ENCODE assay signal across 8 cellular contexts in genomic region chr10:9342865-9343450, GRCh38.
DNase-seq lines count a peak whose midpoint lies in the region; ATAC-seq and TF ChIP-seq lines count a peak whose summit lies in the region.

No MANE protein-coding gene starts in this region.

- peaks cover 0 to 21% (median 0%) of the 10 kb centered on the region in 11 donors for H3K9me3 ChIP-seq in heart right ventricle
- H3K9me3 ChIP-seq in Loucy (ENCODE audit: insufficient read depth, low read depth, low read length) = no peaks in the 10 kb centered on the region
- no peaks in the 10 kb centered on the region for H3K9me3 ChIP-seq in left lung

- no peak overlapping the region for H3K4me3 Mint-ChIP-seq in activated naive CD8-positive, alpha-beta T cell treated with anti-CD3 and anti-CD28 coated beads for 36 hours
- H3K4me3 Mint-ChIP-seq in activated naive CD4-positive, alpha-beta T cell treated with anti-CD3 and anti-CD28 coated beads, Interleukin-2, amount 10 ng/mL, durations not matched to agents 7 days and 5 days = no peak overlapping the region

- H3K4me2 ChIP-seq in Loucy (ENCODE audit: low read depth, low read length, poor library complexity, severe bottlenecking) = no peak overlapping the region

- peaks cover 5% of the 10 kb centered on the region for H3K9me3 Mint-ChIP-seq in activated naive CD8-positive, alpha-beta T cell treated with anti-CD3 and anti-CD28 coated beads for 36 hours
- peaks cover 2% of the 10 kb centered on the region for H3K9me3 Mint-ChIP-seq in activated naive CD4-positive, alpha-beta T cell treated with anti-CD3 and anti-CD28 coated beads, Interleukin-2, amount 10 ng/mL, durations not matched to agents 7 days and 5 days

- ATAC-seq in heart right ventricle = peak in 2 of 8 donors; percentile 35 to 43
- no peak for ATAC-seq in Right ventricle myocardium inferior
- ATAC-seq in left lung = peak; percentile 84
- ATAC-seq in HG03095 (IDR thresholded peaks at IDR 0.05; ENCODE audit: unreplicated experiment) = no peak

- H3K27ac Mint-ChIP-seq in activated naive CD8-positive, alpha-beta T cell treated with anti-CD3 and anti-CD28 coated beads for 36 hours = no peak overlapping the region
- H3K27ac Mint-ChIP-seq in activated naive CD4-positive, alpha-beta T cell treated with anti-CD3 and anti-CD28 coated beads, Interleukin-2, amount 10 ng/mL, durations not matched to agents 7 days and 5 days = no peak overlapping the region

- H3K4me1 Mint-ChIP-seq in activated naive CD8-positive, alpha-beta T cell treated with anti-CD3 and anti-CD28 coated beads for 36 hours = peaks cover 5% of the 10 kb centered on the region
- H3K4me1 Mint-ChIP-seq in activated naive CD4-positive, alpha-beta T cell treated with anti-CD3 and anti-CD28 coated beads, Interleukin-2, amount 10 ng/mL, durations not matched to agents 7 days and 5 days = no peaks in the 10 kb centered on the region

- no peaks in the 10 kb centered on the region for H3K36me3 Mint-ChIP-seq in activated naive CD8-positive, alpha-beta T cell treated with anti-CD3 and anti-CD28 coated beads for 36 hours
- H3K36me3 Mint-ChIP-seq in activated naive CD4-positive, alpha-beta T cell treated with anti-CD3 and anti-CD28 coated beads, Interleukin-2, amount 10 ng/mL, durations not matched to agents 7 days and 5 days = no peaks in the 10 kb centered on the region

- H2AFZ ChIP-seq in Loucy (ENCODE audit: low read length) = no peak overlapping the region

- H4K20me1 ChIP-seq in Loucy (ENCODE audit: insufficient read depth, low read length, poor library complexity, severe bottlenecking) = no peaks in the 10 kb centered on the region

- H3K27ac ChIP-seq in heart right ventricle (no peak overlapping the region), left lung (no peak overlapping the region)

- no peaks in the 10 kb centered on the region for H3K9me2 ChIP-seq in Loucy (replicated peaks; ENCODE audit: low read depth, low read length)

- H3K27me3 ChIP-seq in heart right ventricle (no peaks in the 10 kb centered on the region), Loucy (ENCODE audit: insufficient read depth, low read length, poor library complexity, severe bottlenecking) (no peaks in the 10 kb centered on the region), left lung (no peaks in the 10 kb centered on the region)

- no peaks in the 10 kb centered on the region for H3K79me2 ChIP-seq in Loucy (ENCODE audit: insufficient read depth, low read length)

- TF ChIP-seq CTCF in heart right ventricle (IDR thresholded peaks at IDR 0.05) = peak in 8 of 9 donors; percentile 21 to 75 (median 62)
- peak; percentile 89 for TF ChIP-seq CTCF in Loucy (conservative IDR thresholded peaks at IDR 0.05; ENCODE audit: low read length)
- peak; percentile 26 to 55 for TF ChIP-seq CTCF in left lung (IDR thresholded peaks at IDR 0.05)

- H3K9ac ChIP-seq in Loucy (ENCODE audit: low read depth, low read length, poor library complexity, severe bottlenecking) = no peak overlapping the region

- H3K4me1 ChIP-seq in heart right ventricle (no peaks in the 10 kb centered on the region), Loucy (ENCODE audit: insufficient read depth, low read length, poor library complexity, severe bottlenecking) (peaks cover 6% of the 10 kb centered on the region), left lung (no peaks in the 10 kb centered on the region)

- 26 to 29% methylated on average over 4 of the region's 4 CpGs for WGBS in heart right ventricle, 2 donors

- no peaks in the 10 kb centered on the region for H3F3A ChIP-seq in Loucy (ENCODE audit: low read depth)

- H3K4me3 ChIP-seq in heart right ventricle (no peak overlapping the region), Loucy (ENCODE audit: low read length, poor library complexity, severe bottlenecking) (no peak overlapping the region), left lung (no peak overlapping the region)

- CTCF ChIA-PET in activated naive CD4-positive, alpha-beta T cell treated with anti-CD3 and anti-CD28 coated beads, Interleukin-2, amount 10 ng/mL, durations not matched to agents 7 days and 5 days (lab: Charles Lee) = interaction anchor here (0.7 to 1.4 kb wide), 7 partner anchors 10 to 1693 kb away, joined by 3 to 6 read pairs (median 4); no protein-coding TSS in a partner anchor

- no peaks in the 10 kb centered on the region for H3K27me3 Mint-ChIP-seq in activated naive CD8-positive, alpha-beta T cell treated with anti-CD3 and anti-CD28 coated beads for 36 hours
- H3K27me3 Mint-ChIP-seq in activated naive CD4-positive, alpha-beta T cell treated with anti-CD3 and anti-CD28 coated beads, Interleukin-2, amount 10 ng/mL, durations not matched to agents 7 days and 5 days = no peaks in the 10 kb centered on the region

- intact Hi-C loops in heart right ventricle (cut with DNase I) (loop anchor here in 1 of 10 donors (5.0 kb wide), 1 partner anchor 1334 kb away; no protein-coding TSS in a partner anchor), Right ventricle myocardium inferior (cut with DNase I) (no loop called here), left lung (cut with DNase I) (no loop called here)

- DNase-seq in heart right ventricle = no peak
- no peak for DNase-seq in Right ventricle myocardium inferior (ENCODE audit: missing footprints)
- DNase-seq in amniotic epithelial cell (ENCODE audit: low read depth) = peak; percentile 38
- DNase-seq in left lung = no peak
- no peak for DNase-seq in activated naive CD8-positive, alpha-beta T cell treated with anti-CD3 and anti-CD28 coated beads for 36 hours
- no peak for DNase-seq in activated naive CD4-positive, alpha-beta T cell treated with anti-CD3 and anti-CD28 coated beads, Interleukin-2, amount 10 ng/mL, durations not matched to agents 7 days and 5 days

- no peaks in the 10 kb centered on the region for H3K36me3 ChIP-seq in heart right ventricle
- H3K36me3 ChIP-seq in Loucy (ENCODE audit: insufficient read depth, low read length) = no peaks in the 10 kb centered on the region
- H3K36me3 ChIP-seq in left lung = no peaks in the 10 kb centered on the region
